22 cellular contexts compared by ENCODE assay signal in genomic region chr6:117619178-117619577, GRCh38.
"Had no signal": no experiment of that assay in that cellular context is flagged by ENCODE, and none has a peak within 500 bp of the region (broad histone marks: within the 10 kb centered on the region; RNA-seq: fewer than 3 reads in every experiment).

No MANE protein-coding gene starts in this region.

- H3K27ac Mint-ChIP-seq: dendritic cell treated with granulocyte-macrophage colony-stimulating factor and Interleukin-4, amounts not matched to agents 40 ng/mL and 50 ng/mL, for 4 days; naive thymus-derived CD4-positive, alpha-beta T cell; neural progenitor cell had no signal

- ATAC-seq: activated CD4-positive, CD25-positive, alpha-beta regulatory T cell treated with anti-CD3 and anti-CD28 coated beads, Interleukin-2, amount 50 U/mL, for 24 hours; heart right ventricle; naive thymus-derived CD4-positive, alpha-beta T cell had no signal

- DNase-seq: activated CD4-positive, alpha-beta T cell treated with anti-CD3 and anti-CD28 coated beads for 48 hours; activated CD4-positive, alpha-beta T cell treated with anti-CD3 and anti-CD28 coated beads, Interleukin-2, amount 50 U/mL, for 48 hours; activated CD8-positive, alpha-beta memory T cell treated with anti-CD3 and anti-CD28 coated beads, Interleukin-2, amount 50 U/mL, for 48 hours; activated gamma-delta T cell; activated naive CD4-positive, alpha-beta T cell treated with anti-CD3 and anti-CD28 coated beads, Interleukin-2, amount 50 U/mL, for 16 hours; esophagus squamous epithelium; foreskin melanocyte; heart right ventricle; midbrain; naive thymus-derived CD4-positive, alpha-beta T cell; occipital lobe; stimulated activated CD4-positive, alpha-beta T cell treated with anti-CD3 and anti-CD28 coated beads, Interleukin-15, amount 100 ng/mL, for 24 hours; stimulated activated CD4-positive, alpha-beta T cell treated with anti-CD3 and anti-CD28 coated beads, Interleukin-2, amount 100 ng/mL, for 24 hours; stimulated activated naive CD4-positive, alpha-beta T cell; T-helper 9 cell; testis; transverse colon; WERI-Rb-1 had no signal

- H3K27me3 Mint-ChIP-seq: central memory CD8-positive, alpha-beta T cell; dendritic cell treated with granulocyte-macrophage colony-stimulating factor and Interleukin-4, amounts not matched to agents 40 ng/mL and 50 ng/mL, for 4 days had no signal

- H3K4me3 Mint-ChIP-seq: central memory CD8-positive, alpha-beta T cell; dendritic cell treated with granulocyte-macrophage colony-stimulating factor and Interleukin-4, amounts not matched to agents 40 ng/mL and 50 ng/mL, for 4 days; naive thymus-derived CD4-positive, alpha-beta T cell; neural progenitor cell had no signal

- H3K4me1 Mint-ChIP-seq: neural progenitor cell had no signal

- H3K36me3 Mint-ChIP-seq: naive thymus-derived CD4-positive, alpha-beta T cell had no signal

- H3K9me3 Mint-ChIP-seq: central memory CD8-positive, alpha-beta T cell had no signal
